24 cellular contexts compared by ENCODE assay signal in genomic region chr16:48235058-48235555, GRCh38. TPM values are rescaled to one million over a fixed set of nuclear protein-coding genes. Genes with fewer than 3 reads are reported as not detected.
"Had no signal": no experiment of that assay in that cellular context is flagged by ENCODE, and none has a peak within 500 bp of the region (broad histone marks: within the 10 kb centered on the region; RNA-seq: fewer than 3 reads in every experiment).

No MANE protein-coding gene starts in this region.

- H3K4me1 ChIP-seq: left lung, psoas muscle, spleen had no signal

- H3K27ac ChIP-seq: heart left ventricle, left lung, psoas muscle, spleen, thoracic aorta had no signal

- H3K36me3 Mint-ChIP-seq: stimulated activated naive B cell treated with anti-CD40 and anti-IgM and Interleukin-4, amounts not matched to agents 10 μg/mL and 1 μg/mL and 100 μg/mL, for 72 hours had no signal

- H3K27ac Mint-ChIP-seq: naive thymus-derived CD4-positive, alpha-beta T cell; nephron progenitor cell; stimulated activated naive B cell treated with anti-CD40 and anti-IgM and Interleukin-4, amounts not matched to agents 10 μg/mL and 1 μg/mL and 100 μg/mL, for 72 hours; stimulated activated naive CD8-positive, alpha-beta T cell treated with anti-CD3 and anti-CD28 coated beads, Interleukin-15, amount 100 ng/mL, for 72 hours had no signal

- H3K4me3 ChIP-seq: heart left ventricle, left lung, lung, psoas muscle, spleen, thoracic aorta, transverse colon had no signal

- ATAC-seq: left lung; naive thymus-derived CD4-positive, alpha-beta T cell; sciatic nerve; stimulated activated naive B cell treated with anti-CD40 and anti-IgM and Interleukin-4, amounts not matched to agents 10 μg/mL and 1 μg/mL and 100 μg/mL, for 72 hours; stimulated activated naive CD8-positive, alpha-beta T cell treated with anti-CD3 and anti-CD28 coated beads, Interleukin-15, amount 100 ng/mL, for 72 hours had no signal

- H3K4me3 Mint-ChIP-seq: naive thymus-derived CD4-positive, alpha-beta T cell; nephron progenitor cell; stimulated activated naive B cell treated with anti-CD40 and anti-IgM and Interleukin-4, amounts not matched to agents 10 μg/mL and 1 μg/mL and 100 μg/mL, for 72 hours; stimulated activated naive CD8-positive, alpha-beta T cell treated with anti-CD3 and anti-CD28 coated beads, Interleukin-15, amount 100 ng/mL, for 72 hours had no signal

- H3K4me1 Mint-ChIP-seq: nephron progenitor cell had no signal

- DNase-seq: cerebellar nuclear complex; erythroblast; foreskin melanocyte; heart left ventricle; hippocampal formation; kidney glomerular epithelial cell; left lung; naive thymus-derived CD4-positive, alpha-beta T cell; nephron progenitor cell; psoas muscle; retina; spleen; stimulated activated CD4-positive, alpha-beta T cell treated with anti-CD3 and anti-CD28 coated beads, Interleukin-15, amount 100 ng/mL, for 24 hours; stimulated activated CD4-positive, alpha-beta T cell treated with anti-CD3 and anti-CD28 coated beads, Interleukin-1b, Interleukin-23, amount 100 ng/mL, for 48 hours; stimulated activated CD4-positive, alpha-beta T cell treated with anti-CD3 and anti-CD28 coated beads, Interleukin-4, amount 100 ng/mL, for 4 hours; stimulated activated naive B cell treated with anti-CD40 and anti-IgM and Interleukin-4, amounts not matched to agents 10 μg/mL and 1 μg/mL and 100 μg/mL, for 72 hours; stimulated activated naive CD8-positive, alpha-beta T cell treated with anti-CD3 and anti-CD28 coated beads, Interleukin-15, amount 100 ng/mL, for 72 hours had no signal

- H3K27me3 ChIP-seq: heart left ventricle, left lung, transverse colon had no signal

- H3K36me3 ChIP-seq: heart left ventricle, left lung, spleen, thoracic aorta, transverse colon had no signal

- H3K9me3 ChIP-seq: heart left ventricle, left lung, psoas muscle, thoracic aorta, transverse colon had no signal

RNA-seq across cellular contexts. Expression of gene ABCC11, which starts 12.2 kb away (rescaled TPM):
- total RNA-seq: dermis blood vessel endothelial cell, glomerular endothelial cell, sciatic nerve, skeletal muscle tissue, thoracic aorta had no signal
- polyA plus RNA-seq: naive thymus-derived CD4-positive, alpha-beta T cell had no signal
